In the genomic region with DNA sequence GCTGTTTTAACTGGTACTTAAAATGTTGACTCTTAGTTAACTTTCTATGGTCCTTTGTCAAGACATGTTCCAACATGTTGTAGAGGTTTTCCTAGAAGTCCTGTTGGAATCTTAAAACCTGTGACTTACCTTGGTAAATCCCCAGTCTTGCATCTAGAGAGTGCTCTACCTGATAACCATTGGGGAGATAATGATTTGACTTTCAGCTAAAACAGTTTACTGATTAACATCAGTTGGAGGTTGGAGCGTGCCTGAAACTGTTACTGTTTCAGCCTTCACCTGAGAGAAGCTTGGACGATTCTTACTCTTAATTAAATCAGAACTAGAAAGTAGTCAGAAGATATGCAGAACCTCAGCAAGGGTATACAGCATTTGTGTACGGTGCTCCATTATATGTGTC, we compare ENCODE assay signal across 11 cellular contexts. TPM values are rescaled to one million over a fixed set of nuclear protein-coding genes. Genes with fewer than 3 reads are reported as not detected.
A peak's percentile ranks its signal among the peaks of the same experiment; 100 is the strongest.
DNase-seq lines count a peak whose midpoint lies in the region; ATAC-seq and TF ChIP-seq lines count a peak whose summit lies in the region.
"Had no signal": no experiment of that assay in that cellular context is flagged by ENCODE, and none has a peak within 500 bp of the region (broad histone marks: within the 10 kb centered on the region; RNA-seq: fewer than 3 reads in every experiment).

No MANE protein-coding gene starts in this region.

- CTCF ChIA-PET in T-cell (lab: Charles Lee): interaction anchor here (0.5 to 2.3 kb wide), 6 partner anchors 8 to 76 kb away, joined by 3 to 7 read pairs (median 3); a partner anchor contains a TSS

- intact Hi-C loops in upper lobe of right lung (cut with DNase I): no loop called here

- no peak for DNase-seq in T-cell
- DNase-seq in mesothelial cell of epicardium (ENCODE audit: low spot score in 2 of 2, unreplicated experiment in 2 of 2): no peak
- no peak for DNase-seq in amniotic stem cell (lab: John Stamatoyannopoulos, UW)
- DNase-seq in upper lobe of right lung: no peak
- DNase-seq: foreskin melanocyte, uterus had no signal

- H3K4me1 Mint-ChIP-seq in T-cell (peaks cover 55 to 57% (median 57%) of the 10 kb centered on the region in 3 donors), mesothelial cell of epicardium (peaks cover 15% of the 10 kb centered on the region)

- H3K36me3 ChIP-seq in upper lobe of right lung: peaks cover 50% of the 10 kb centered on the region
- H3K36me3 ChIP-seq: uterus had no signal

- H3K4me1 ChIP-seq in upper lobe of right lung: peaks cover 11% of the 10 kb centered on the region
- H3K4me1 ChIP-seq: uterus had no signal

- POLR2A ChIA-PET in T-cell (lab: Charles Lee): interaction anchor here in 1 of 2 donors (0.6 to 2.3 kb wide), 3 partner anchors 18 to 20 kb away, joined by 5 to 7 read pairs (median 6); no protein-coding TSS in a partner anchor

- peak; percentile 47 for ATAC-seq in GM18511 (IDR thresholded peaks at IDR 0.05; ENCODE audit: unreplicated experiment)
- peak; percentile 51 for ATAC-seq in GM21529 (IDR thresholded peaks at IDR 0.05; ENCODE audit: unreplicated experiment)
- ATAC-seq in T-cell (replicated peaks in 1 of 4): no peak
- no peak for ATAC-seq in GM19035 (IDR thresholded peaks at IDR 0.05; ENCODE audit: unreplicated experiment)
- ATAC-seq in upper lobe of right lung: no peak

- H3K27me3 Mint-ChIP-seq in T-cell: no peaks in the 10 kb centered on the region
- no peaks in the 10 kb centered on the region for H3K27me3 Mint-ChIP-seq in mesothelial cell of epicardium (ENCODE audit: low read depth)
- H3K27me3 Mint-ChIP-seq: central memory CD8-positive, alpha-beta T cell had no signal

- no peak overlapping the region for H3K4me3 ChIP-seq in upper lobe of right lung
- H3K4me3 ChIP-seq: lung, uterus had no signal

- H3K27ac ChIP-seq in upper lobe of right lung: no peak overlapping the region
- H3K27ac ChIP-seq: uterus had no signal

- peaks cover 44% of the 10 kb centered on the region for H3K36me3 Mint-ChIP-seq in T-cell
- H3K36me3 Mint-ChIP-seq in mesothelial cell of epicardium: peaks cover 37% of the 10 kb centered on the region

- no peaks in the 10 kb centered on the region for H3K9me3 ChIP-seq in upper lobe of right lung
- H3K9me3 ChIP-seq: uterus had no signal

- no peaks in the 10 kb centered on the region for H3K27me3 ChIP-seq in upper lobe of right lung
- H3K27me3 ChIP-seq: uterus had no signal

- TF ChIP-seq CTCF in mesothelial cell of epicardium (IDR thresholded peaks at IDR 0.05; ENCODE audit: unreplicated experiment) (no peak), upper lobe of right lung (IDR thresholded peaks at IDR 0.05) (no peak)

- H3K9me3 Mint-ChIP-seq in T-cell (peaks cover 0 to 6% (median 0%) of the 10 kb centered on the region in 3 donors), mesothelial cell of epicardium (peaks cover 11% of the 10 kb centered on the region)

- H3K27ac Mint-ChIP-seq in T-cell: peak overlapping the region; percentile 79 to 84
- peak overlapping the region; percentile 83 for H3K27ac Mint-ChIP-seq in mesothelial cell of epicardium

- peak overlapping the region; percentile 9 to 58 (median 17) for H3K4me3 Mint-ChIP-seq in T-cell
- no peak overlapping the region for H3K4me3 Mint-ChIP-seq in mesothelial cell of epicardium
- H3K4me3 Mint-ChIP-seq: central memory CD8-positive, alpha-beta T cell had no signal

RNA-seq across cellular contexts. Expression of a gene that starts 8.8 kb away (rescaled TPM):
- 100 to 1,000 TPM; 168 to 288 (median 183) TPM for total RNA-seq in T-cell
- total RNA-seq in mesothelial cell of epicardium: 132 to 154 TPM (median 136 TPM) in 3 replicates
- total RNA-seq in upper lobe of right lung: 84.5 TPM

RNA-seq across cellular contexts. Expression of a gene that starts 30.4 kb away (rescaled TPM):
- total RNA-seq in T-cell (10 to 100 TPM; 33.4 to 44.1 (median 36.0) TPM), mesothelial cell of epicardium (36.3 to 39.6 TPM (median 39.5 TPM) in 3 replicates), upper lobe of right lung (47.3 TPM)

Comparison
In these comparisons a context has a peak if more than half of its experiments do, and no peak if none do; other contexts are left out.
1. ATAC-seq: peak in GM18511 (single experiment) and GM21529 (single experiment); none in T-cell (0 of 4), GM19035 (single experiment) and upper lobe of right lung (single experiment).